ENCODE assay signal across 1 cellular context in genomic region chr16:4612977-4613635, GRCh38.
TF ChIP-seq lines count a peak whose summit lies in the region.

No MANE protein-coding gene starts in this region.

TF ChIP-seq in endothelial cell of umbilical vein, 7 proteins besides CTCF, POLR2A, EP300 and RAD21:
- TF ChIP-seq EZH2 (IDR thresholded peaks at IDR 0.05; ENCODE audit: borderline replicate concordance, low read depth, low read length, severe bottlenecking): no peak
- no peak for TF ChIP-seq MYC (IDR thresholded peaks at IDR 0.05; ENCODE audit: low read depth, low read length)
- TF ChIP-seq JUN (IDR thresholded peaks at IDR 0.05; ENCODE audit: borderline replicate concordance, insufficient read depth, insufficient read length, low read depth): no peak
- no peak for TF ChIP-seq GATA2 (IDR thresholded peaks at IDR 0.05; ENCODE audit: insufficient read depth, insufficient read length, low read depth, low read length)
- TF ChIP-seq POLR2AphosphoS5 (IDR thresholded peaks at IDR 0.05; ENCODE audit: insufficient read depth, low read depth, low read length): no peak
- no peak for TF ChIP-seq FOS (IDR thresholded peaks at IDR 0.05; ENCODE audit: borderline replicate concordance, insufficient read depth, low read length)
- no peak for TF ChIP-seq MAX (IDR thresholded peaks at IDR 0.05; ENCODE audit: insufficient read depth, insufficient read length)
